Comparison of ENCODE assay signal across 22 cellular contexts in the genomic region with DNA sequence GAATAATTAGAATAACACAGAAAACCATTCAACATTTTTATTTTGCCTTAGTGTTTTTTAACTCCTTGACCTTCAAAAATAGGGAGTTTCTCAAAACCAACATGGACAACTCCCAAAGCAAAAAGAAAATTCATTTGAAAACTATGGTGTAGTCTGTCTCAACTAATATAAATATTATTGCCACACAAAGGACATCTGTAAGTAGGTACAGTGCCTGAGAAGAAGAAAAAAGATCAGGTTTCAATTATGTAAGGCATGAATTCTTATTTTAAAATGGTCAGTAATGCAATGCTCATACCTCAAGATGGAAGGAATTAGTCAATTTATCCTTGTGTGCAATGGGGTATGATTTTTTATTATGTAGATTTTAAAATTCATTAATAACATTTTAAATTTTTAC.
"Had no signal": no experiment of that assay in that cellular context is flagged by ENCODE, and none has a peak within 500 bp of the region (broad histone marks: within the 10 kb centered on the region; RNA-seq: fewer than 3 reads in every experiment).

No MANE protein-coding gene starts in this region.

- H3K9me3 ChIP-seq: SJSA1 had no signal

- H3K27me3 ChIP-seq: MG63, SJSA1 had no signal

- H3K36me3 ChIP-seq: MG63, SJSA1 had no signal

- DNase-seq: IMR-90, Karpas-422, KG1, MG63, NCI-H1092, NCI-H1105 treated with DMSO at 0.1 percent for 48 hours, NCI-H1417 treated with DMSO at 0.1 percent for 48 hours, NCI-H146, NCI-H1694 treated with DMSO at 0.1 percent for 48 hours, NCI-H1930, NCI-H2081, NCI-H2227 treated with DMSO at 0.1 percent for 48 hours, NCI-H446, NCI-H510A, NCI-H524 treated with DMSO at 0.1 percent for 48 hours, NCI-H774, Right ventricle myocardium superior, RPMI8226, SIG-M5 had no signal

- H3K4me1 ChIP-seq: SJSA1 had no signal

- ATAC-seq: HepG2 had no signal

- H3K4me3 ChIP-seq: MG63, SJSA1, SK-N-MC had no signal
